ENCODE assay signal across 16 cellular contexts in genomic region chr18:7757175-7757574, GRCh38.
"Had no signal": no experiment of that assay in that cellular context is flagged by ENCODE, and none has a peak within 500 bp of the region (broad histone marks: within the 10 kb centered on the region; RNA-seq: fewer than 3 reads in every experiment).

No MANE protein-coding gene starts in this region.

- H3K27ac ChIP-seq: coronary artery, hepatocyte, ovary, psoas muscle, skin epidermis, transverse colon, vagina had no signal

- H3K36me3 ChIP-seq: ovary, transverse colon, vagina had no signal

- H3K4me2 ChIP-seq: hepatocyte had no signal

- H3K27me3 ChIP-seq: hepatocyte, ovary, transverse colon, vagina had no signal

- ATAC-seq: activated CD8-positive, alpha-beta T cell treated with anti-CD3 and anti-CD28 coated beads for 36 hours; activated T-helper 17 cell treated with anti-CD3 and anti-CD28 coated beads, Interleukin-2, amount 50 U/mL, for 72 hours; left cardiac atrium; natural killer cell; psoas muscle; right cardiac atrium had no signal

- H2AFZ ChIP-seq: hepatocyte had no signal

- H3K4me1 ChIP-seq: vagina had no signal

- DNase-seq: activated CD4-positive, alpha-beta T cell treated with anti-CD3 and anti-CD28 coated beads, Interleukin-2, amount 10 ng/mL, durations not matched to agents 24 days and 14 days; activated CD8-positive, alpha-beta T cell treated with anti-CD3 and anti-CD28 coated beads for 36 hours; activated naive CD4-positive, alpha-beta T cell; activated naive CD8-positive, alpha-beta T cell treated with anti-CD3 and anti-CD28 coated beads for 36 hours; activated T-cell treated with anti-CD3 and anti-CD28 coated beads, Interleukin-2, amount 50 U/mL, for 1 hour; left cardiac atrium; natural killer cell; ovary; psoas muscle; right cardiac atrium; transverse colon had no signal

- H3K4me3 ChIP-seq: coronary artery, hepatocyte, ovary, psoas muscle, skin epidermis, transverse colon, vagina had no signal

- H3K9me3 ChIP-seq: ovary, psoas muscle, transverse colon, vagina had no signal
